8 cellular contexts compared by ENCODE assay signal in genomic region chr12:121712462-121713256, GRCh38. TPM values are rescaled to one million over a fixed set of nuclear protein-coding genes. Genes with fewer than 3 reads are reported as not detected.
A peak's percentile ranks its signal among the peaks of the same experiment; 100 is the strongest.
DNase-seq lines count a peak whose midpoint lies in the region; ATAC-seq and TF ChIP-seq lines count a peak whose summit lies in the region.

Gene TMEM120B (plus strand): TSS chr12:121712752. CDS start chr12:121712896, 144 bp downstream.

- H3K4me2 ChIP-seq in PC-9: peak within 1 kb of the TSS; percentile 95

- no TSS peak for BruUV-seq in PC-9 (replicated peaks; lab: Mats Ljungman, UMichigan)

- H3K4me1 Mint-ChIP-seq in activated T-helper 1 cell treated with anti-CD3 and anti-CD28 coated beads, Interleukin-12 subunit alpha, Interleukin-12 subunit beta, Interleukin-2, Interleukin-4 antibody, amounts not matched to agents 30 ng/mL and 10 ng/mL and 1 ng/mL, durations not matched to agents 14 hours and 24 hours and 36 hours (ENCODE audit: low read depth): peaks cover 28% of the 10 kb centered on the region
- peaks cover 12 to 19% of the 10 kb centered on the region in 2 donors for H3K4me1 Mint-ChIP-seq in natural killer cell

- H3K4me3 ChIP-seq in PC-9 (peak within 1 kb of the TSS; percentile 77), fibroblast of mammary gland (ENCODE audit: control insufficient read depth, low read depth, low read length) (peak within 1 kb of the TSS; percentile 82)

- peak; percentile 77 for DNase-seq in COLO829 (ENCODE audit: low spot score)
- DNase-seq in PC-9: peak; percentile 41 to 84
- DNase-seq in activated T-helper 1 cell treated with anti-CD3 and anti-CD28 coated beads, Interleukin-12 subunit alpha, Interleukin-12 subunit beta, Interleukin-2, Interleukin-4 antibody, amounts not matched to agents 30 ng/mL and 10 ng/mL and 1 ng/mL, durations not matched to agents 14 hours and 24 hours and 36 hours (ENCODE audit: low spot score): peak; percentile 83
- peak; percentile 56 for DNase-seq in fibroblast of mammary gland (ENCODE audit: low read depth)
- DNase-seq in natural killer cell: peak; percentile 87
- DNase-seq in stimulated activated naive CD8-positive, alpha-beta T cell treated with anti-CD3 and anti-CD28 coated beads, Interleukin-15, Interleukin-2, amounts not matched to agents 100 U/mL and 50 U/mL, for 24 hours: peak; percentile 87

- no peaks in the 10 kb centered on the region for H3K9me2 ChIP-seq in PC-9 (ENCODE audit: insufficient read depth)

- no peaks in the 10 kb centered on the region for H3K9me3 ChIP-seq in PC-9 (ENCODE audit: insufficient read depth, low read depth)

- POLR2A ChIA-PET in PC-9 (lab: Charles Lee; ENCODE audit: unreplicated experiment): interaction anchor here (0.5 to 0.8 kb wide), 5 partner anchors 57 to 90 kb away, joined by 3 to 12 read pairs (median 5); partner anchors contain the start of gene ORAI1

- H3K36me3 Mint-ChIP-seq in activated T-helper 1 cell treated with anti-CD3 and anti-CD28 coated beads, Interleukin-12 subunit alpha, Interleukin-12 subunit beta, Interleukin-2, Interleukin-4 antibody, amounts not matched to agents 30 ng/mL and 10 ng/mL and 1 ng/mL, durations not matched to agents 14 hours and 24 hours and 36 hours (ENCODE audit: low read depth): peaks cover 8% of the 10 kb centered on the region
- H3K36me3 Mint-ChIP-seq in natural killer cell: no peaks in the 10 kb centered on the region

- H3K27ac Mint-ChIP-seq in activated T-helper 1 cell treated with anti-CD3 and anti-CD28 coated beads, Interleukin-12 subunit alpha, Interleukin-12 subunit beta, Interleukin-2, Interleukin-4 antibody, amounts not matched to agents 30 ng/mL and 10 ng/mL and 1 ng/mL, durations not matched to agents 14 hours and 24 hours and 36 hours: peak within 1 kb of the TSS; percentile 91
- peak within 1 kb of the TSS; percentile 86 to 95 for H3K27ac Mint-ChIP-seq in natural killer cell

- no peaks in the 10 kb centered on the region for H3K36me3 ChIP-seq in PC-9 (ENCODE audit: low read depth)

- ATAC-seq in GM19351 (IDR thresholded peaks at IDR 0.05; ENCODE audit: unreplicated experiment): peak; percentile 77
- peak; percentile 58 for ATAC-seq in HG03469 (IDR thresholded peaks at IDR 0.05; ENCODE audit: unreplicated experiment)
- peak; percentile 93 to 97 (median 95) for ATAC-seq in natural killer cell
- ATAC-seq in stimulated activated naive CD8-positive, alpha-beta T cell treated with anti-CD3 and anti-CD28 coated beads, Interleukin-15, Interleukin-2, amounts not matched to agents 100 U/mL and 50 U/mL, for 24 hours: peak; percentile 92

- intact Hi-C loops in PC-9 (cut with micrococcal nuclease; ENCODE audit: unreplicated experiment): loop anchor here (5.0 kb wide), 2 partner anchors 60 to 80 kb away; partner anchors contain the start of gene RHOF
- intact Hi-C loops in activated T-helper 1 cell treated with anti-CD3 and anti-CD28 coated beads, Interleukin-12 subunit alpha, Interleukin-12 subunit beta, Interleukin-2, Interleukin-4 antibody, amounts not matched to agents 30 ng/mL and 10 ng/mL and 1 ng/mL, durations not matched to agents 14 hours and 24 hours and 36 hours (cut with micrococcal nuclease): loop anchor here (1.0 kb wide), 7 partner anchors 25 to 176 kb away; partner anchors contain the start of genes ORAI1 and PSMD9
- intact Hi-C loops in natural killer cell (cut with micrococcal nuclease): loop anchor here (2.0 to 5.0 kb wide), 2 partner anchors 26 to 80 kb away; partner anchors contain the start of gene RHOF

- peaks cover 21% of the 10 kb centered on the region for H3K79me2 ChIP-seq in PC-9 (ENCODE audit: low read depth)

- no peaks in the 10 kb centered on the region for H3K9me3 Mint-ChIP-seq in activated T-helper 1 cell treated with anti-CD3 and anti-CD28 coated beads, Interleukin-12 subunit alpha, Interleukin-12 subunit beta, Interleukin-2, Interleukin-4 antibody, amounts not matched to agents 30 ng/mL and 10 ng/mL and 1 ng/mL, durations not matched to agents 14 hours and 24 hours and 36 hours
- no peaks in the 10 kb centered on the region for H3K9me3 Mint-ChIP-seq in natural killer cell

- peak within 1 kb of the TSS; percentile 86 for H2AFZ ChIP-seq in PC-9

- H3K27ac ChIP-seq in PC-9: peak within 1 kb of the TSS; percentile 40; the same call in 1 of the 2 replicates

- H4K20me1 ChIP-seq in PC-9 (ENCODE audit: insufficient read depth): no peaks in the 10 kb centered on the region

- H3K4me1 ChIP-seq in PC-9 (replicated peaks; ENCODE audit: insufficient read depth): peaks cover 35% of the 10 kb centered on the region

- H3K27me3 ChIP-seq in PC-9 (ENCODE audit: insufficient read depth, low read depth): no peaks in the 10 kb centered on the region

- CTCF ChIA-PET in PC-9 (lab: Charles Lee): interaction anchor here (0.5 kb wide), 1 partner anchor 61 kb away, joined by 11 read pairs; no protein-coding TSS in a partner anchor

- H3K27me3 Mint-ChIP-seq in activated T-helper 1 cell treated with anti-CD3 and anti-CD28 coated beads, Interleukin-12 subunit alpha, Interleukin-12 subunit beta, Interleukin-2, Interleukin-4 antibody, amounts not matched to agents 30 ng/mL and 10 ng/mL and 1 ng/mL, durations not matched to agents 14 hours and 24 hours and 36 hours (ENCODE audit: insufficient read depth): peaks cover 4% of the 10 kb centered on the region
- no peaks in the 10 kb centered on the region for H3K27me3 Mint-ChIP-seq in natural killer cell (ENCODE audit: low read depth in 2 of 2)

- H3K4me3 Mint-ChIP-seq in activated T-helper 1 cell treated with anti-CD3 and anti-CD28 coated beads, Interleukin-12 subunit alpha, Interleukin-12 subunit beta, Interleukin-2, Interleukin-4 antibody, amounts not matched to agents 30 ng/mL and 10 ng/mL and 1 ng/mL, durations not matched to agents 14 hours and 24 hours and 36 hours: peak within 1 kb of the TSS; percentile 97
- peak within 1 kb of the TSS; percentile 90 for H3K4me3 Mint-ChIP-seq in natural killer cell

- H3F3A ChIP-seq in PC-9 (ENCODE audit: insufficient read depth, low read depth): peaks cover 37% of the 10 kb centered on the region

- TF ChIP-seq CTCF in PC-9 (conservative IDR thresholded peaks at IDR 0.05): no peak
- no peak for TF ChIP-seq CTCF in fibroblast of mammary gland (conservative IDR thresholded peaks at IDR 0.05; ENCODE audit: control insufficient read depth, insufficient read depth, low read depth, low read length)
- no peak for TF ChIP-seq CTCF in natural killer cell (IDR thresholded peaks at IDR 0.05)

RNA-seq across cellular contexts. Expression of gene TMEM120B, which starts in this region (rescaled TPM):
- 10.3 and 12.4 TPM in 2 replicates for total RNA-seq in PC-9 (2021)
- total RNA-seq in activated T-helper 1 cell treated with anti-CD3 and anti-CD28 coated beads, Interleukin-12 subunit alpha, Interleukin-12 subunit beta, Interleukin-2, Interleukin-4 antibody, amounts not matched to agents 30 ng/mL and 10 ng/mL and 1 ng/mL, durations not matched to agents 14 hours and 24 hours and 36 hours: 17.5 and 18.3 TPM in 2 replicates
- total RNA-seq in natural killer cell: 1 to 10 TPM; 6.3 to 8.4 (median 7.9) TPM

Comparison
In these comparisons a context has a peak if more than half of its experiments do, and no peak if none do; other contexts are left out.
1. Peak in every context shown above with its lines: DNase-seq, ATAC-seq, H3K4me3 ChIP-seq and H3K27ac ChIP-seq.